Comparison of ENCODE assay signal across 9 cellular contexts in genomic region chr7:148303295-148304013, GRCh38.
DNase-seq lines count a peak whose midpoint lies in the region; ATAC-seq and TF ChIP-seq lines count a peak whose summit lies in the region.
"Had no signal": no experiment of that assay in that cellular context is flagged by ENCODE, and none has a peak within 500 bp of the region (broad histone marks: within the 10 kb centered on the region; RNA-seq: fewer than 3 reads in every experiment).

No MANE protein-coding gene starts in this region.

- peaks cover 7% of the 10 kb centered on the region for H3K4me1 ChIP-seq in CD4-positive, CD25-positive, alpha-beta regulatory T cell (ENCODE audit: control insufficient read depth, insufficient read depth, low read length, poor library complexity, severe bottlenecking)
- peaks cover 7% of the 10 kb centered on the region for H3K4me1 ChIP-seq in CD8-positive, alpha-beta memory T cell (ENCODE audit: insufficient read depth, low read length)

- TF ChIP-seq CTCF in chondrocyte (IDR thresholded peaks at IDR 0.05) (no peak), CD14-positive monocyte (IDR thresholded peaks at IDR 0.05) (no peak)

- no peak for DNase-seq in CD4-positive, CD25-positive, alpha-beta regulatory T cell
- DNase-seq in NCI-H1092 (lab: John Stamatoyannopoulos, UW), result peak; percentile 23
- no peak for DNase-seq in chondrocyte (ENCODE audit: low spot score)
- DNase-seq in naive B cell, result no peak
- DNase-seq in CD14-positive monocyte (ENCODE audit: low spot score), result no peak
- DNase-seq in KG1 (lab: John Stamatoyannopoulos, UW), result no peak
- DNase-seq in CD8-positive, alpha-beta memory T cell, result no peak
- DNase-seq: activated CD4-positive, alpha-beta T cell treated with anti-CD3 and anti-CD28 coated beads, Interleukin-2, amount 50 U/mL, for 4 hours had no signal

- H3K27ac ChIP-seq in CD4-positive, CD25-positive, alpha-beta regulatory T cell (ENCODE audit: insufficient read depth, low read length, poor library complexity, severe bottlenecking), result no peak overlapping the region
- no peak overlapping the region for H3K27ac ChIP-seq in CD8-positive, alpha-beta memory T cell (ENCODE audit: low read depth, low read length)

- no peak overlapping the region for H3K4me3 Mint-ChIP-seq in CD4-positive, CD25-positive, alpha-beta regulatory T cell
- H3K4me3 Mint-ChIP-seq in chondrocyte (ENCODE audit: unreplicated experiment), result no peak overlapping the region
- H3K4me3 Mint-ChIP-seq in naive B cell, result peak overlapping the region; percentile 65 to 92 (median 81)
- no peak overlapping the region for H3K4me3 Mint-ChIP-seq in CD14-positive monocyte
- H3K4me3 Mint-ChIP-seq in CD8-positive, alpha-beta memory T cell, result peak overlapping the region in 1 of 7 donors; percentile 52

- CTCF ChIA-PET in CD8-positive, alpha-beta memory T cell (lab: Charles Lee), result no interaction called here

- H3K27me3 Mint-ChIP-seq in CD4-positive, CD25-positive, alpha-beta regulatory T cell, result no peaks in the 10 kb centered on the region
- H3K27me3 Mint-ChIP-seq in chondrocyte (ENCODE audit: low read depth) (no peaks in the 10 kb centered on the region), naive B cell (no peaks in the 10 kb centered on the region), CD14-positive monocyte (ENCODE audit: low read depth in 3 of 3) (no peaks in the 10 kb centered on the region)
- peaks cover 0 to 1% of the 10 kb centered on the region in 2 donors for H3K27me3 Mint-ChIP-seq in CD8-positive, alpha-beta memory T cell

- POLR2A ChIA-PET in CD8-positive, alpha-beta memory T cell (lab: Charles Lee), result no interaction called here

- intact Hi-C loops in CD14-positive monocyte (cut with micrococcal nuclease), result no loop called here

- no peaks in the 10 kb centered on the region for H3K36me3 ChIP-seq in CD4-positive, CD25-positive, alpha-beta regulatory T cell (ENCODE audit: control insufficient read depth, insufficient read depth, low read length)
- H3K36me3 ChIP-seq in CD8-positive, alpha-beta memory T cell (ENCODE audit: insufficient read depth, low read length), result no peaks in the 10 kb centered on the region

- H3K9me3 ChIP-seq in CD4-positive, CD25-positive, alpha-beta regulatory T cell (ENCODE audit: control insufficient read depth in 2 of 2, low read length in 2 of 2), result no peaks in the 10 kb centered on the region
- H3K9me3 ChIP-seq in CD8-positive, alpha-beta memory T cell (ENCODE audit: low read length), result no peaks in the 10 kb centered on the region

- H3K36me3 Mint-ChIP-seq in CD4-positive, CD25-positive, alpha-beta regulatory T cell, result peaks cover 5% of the 10 kb centered on the region
- H3K36me3 Mint-ChIP-seq in chondrocyte (ENCODE audit: low read depth), result no peaks in the 10 kb centered on the region
- peaks cover 8 to 31% of the 10 kb centered on the region in 2 donors for H3K36me3 Mint-ChIP-seq in naive B cell
- no peaks in the 10 kb centered on the region for H3K36me3 Mint-ChIP-seq in CD14-positive monocyte
- H3K36me3 Mint-ChIP-seq in CD8-positive, alpha-beta memory T cell, result no peaks in the 10 kb centered on the region

- H3K27me3 ChIP-seq in CD4-positive, CD25-positive, alpha-beta regulatory T cell (ENCODE audit: control insufficient read depth, insufficient read depth, low read length), result no peaks in the 10 kb centered on the region
- H3K27me3 ChIP-seq in CD8-positive, alpha-beta memory T cell (ENCODE audit: insufficient read depth, low read length, poor library complexity, severe bottlenecking), result no peaks in the 10 kb centered on the region

- H3K27ac Mint-ChIP-seq in CD4-positive, CD25-positive, alpha-beta regulatory T cell, result peak overlapping the region in 1 of 3 donors; percentile 88
- H3K27ac Mint-ChIP-seq in chondrocyte (ENCODE audit: unreplicated experiment) (peak overlapping the region; percentile 66), naive B cell (peak overlapping the region; percentile 79 to 92 (median 88)), CD14-positive monocyte (no peak overlapping the region)
- peak overlapping the region in 1 of 8 donors; percentile 76 for H3K27ac Mint-ChIP-seq in CD8-positive, alpha-beta memory T cell

- peaks cover 0 to 35% (median 22%) of the 10 kb centered on the region in 4 donors for H3K4me1 Mint-ChIP-seq in CD4-positive, CD25-positive, alpha-beta regulatory T cell
- H3K4me1 Mint-ChIP-seq in chondrocyte (ENCODE audit: low read depth) (peaks cover 19% of the 10 kb centered on the region), naive B cell (peaks cover 37 to 71% (median 69%) of the 10 kb centered on the region in 3 donors), CD14-positive monocyte (no peaks in the 10 kb centered on the region)
- peaks cover 9 to 32% (median 12%) of the 10 kb centered on the region in 3 donors for H3K4me1 Mint-ChIP-seq in CD8-positive, alpha-beta memory T cell

- H3K4me3 ChIP-seq in CD4-positive, CD25-positive, alpha-beta regulatory T cell (ENCODE audit: low read depth, low read length), result peak overlapping the region; percentile 50
- no peak overlapping the region for H3K4me3 ChIP-seq in CD8-positive, alpha-beta memory T cell (ENCODE audit: low read length)

- no peak for ATAC-seq in CD4-positive, CD25-positive, alpha-beta regulatory T cell (ENCODE audit: low read depth in 2 of 2)
- no peak for ATAC-seq in naive B cell (ENCODE audit: low read depth in 2 of 2)
- ATAC-seq in HG02571 (IDR thresholded peaks at IDR 0.05; ENCODE audit: unreplicated experiment), result no peak

- H3K9me3 Mint-ChIP-seq in CD4-positive, CD25-positive, alpha-beta regulatory T cell, result peaks cover 0 to 7% (median 3%) of the 10 kb centered on the region in 7 donors
- H3K9me3 Mint-ChIP-seq in chondrocyte (ENCODE audit: low read depth) (peaks cover 3% of the 10 kb centered on the region), naive B cell (peaks cover 6 to 64% (median 39%) of the 10 kb centered on the region in 7 donors), CD14-positive monocyte (peaks cover 0 to 7% (median 2%) of the 10 kb centered on the region in 7 donors)
- H3K9me3 Mint-ChIP-seq in CD8-positive, alpha-beta memory T cell, result peaks cover 0 to 3% (median 0%) of the 10 kb centered on the region in 5 donors

Comparison
In these comparisons a context has a peak if more than half of its experiments do, and no peak if none do; other contexts are left out.
1. H3K27ac Mint-ChIP-seq: peak in chondrocyte (single experiment) and naive B cell (6 of 6); none in CD14-positive monocyte (0 of 7).
2. H3K4me3 Mint-ChIP-seq: peak in naive B cell (8 of 8); none in CD4-positive, CD25-positive, alpha-beta regulatory T cell (0 of 4), chondrocyte (single experiment) and CD14-positive monocyte (0 of 2).